11 cellular contexts compared by ENCODE assay signal in the genomic region with DNA sequence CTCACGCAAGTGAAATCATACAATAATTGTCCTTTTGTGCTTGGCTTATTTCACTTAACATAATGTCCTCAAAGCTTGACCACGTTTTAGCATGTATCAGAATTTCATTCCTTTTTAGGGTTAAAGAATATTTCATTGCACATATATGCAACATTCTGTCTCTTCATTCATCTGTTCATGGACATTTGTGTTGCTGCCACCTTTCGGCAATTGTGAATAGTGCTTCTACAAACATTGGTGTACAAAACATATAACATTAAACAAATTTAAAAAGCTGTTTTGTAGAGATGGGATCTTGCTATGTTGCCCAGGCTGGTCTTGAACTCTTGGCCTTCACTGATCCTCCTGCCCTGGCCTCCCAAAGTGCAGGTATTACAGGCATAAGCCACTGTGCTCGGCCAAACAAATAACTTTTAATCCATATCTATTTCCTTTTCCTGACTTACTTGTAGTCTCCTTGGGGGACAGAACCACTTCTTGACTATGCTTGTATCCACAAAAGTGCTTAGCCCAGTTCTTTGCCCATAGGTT.
DNase-seq lines count a peak whose midpoint lies in the region; ATAC-seq and TF ChIP-seq lines count a peak whose summit lies in the region.
"Had no signal": no experiment of that assay in that cellular context is flagged by ENCODE, and none has a peak within 500 bp of the region (broad histone marks: within the 10 kb centered on the region; RNA-seq: fewer than 3 reads in every experiment).

No MANE protein-coding gene starts in this region.

- POLR2A ChIA-PET in T-cell (lab: Charles Lee), result no interaction called here

- H3K4me1 ChIP-seq in ascending aorta (no peaks in the 10 kb centered on the region), psoas muscle (no peaks in the 10 kb centered on the region), thyroid gland (no peaks in the 10 kb centered on the region)

- DNase-seq in NCI-H526 (lab: John Stamatoyannopoulos, UW) (peak; percentile 8 to 68), NCI-H526 treated with DMSO at 0.1 percent for 48 hours (lab: John Stamatoyannopoulos, UW) (no peak), HT1080 (ENCODE audit: low read depth) (peak; percentile 33), ascending aorta (ENCODE audit: low spot score in 2 of 2) (no peak), psoas muscle (no peak), T-cell (no peak), thyroid gland (no peak)
- no peak for DNase-seq in central memory CD4-positive, alpha-beta T cell
- DNase-seq: activated CD4-positive, alpha-beta memory T cell treated with anti-CD3 and anti-CD28 coated beads for 36 hours; CD8-positive, alpha-beta T cell; mesendoderm had no signal

- no peak overlapping the region for H3K4me3 Mint-ChIP-seq in T-cell
- H3K4me3 Mint-ChIP-seq: activated CD4-positive, alpha-beta memory T cell treated with anti-CD3 and anti-CD28 coated beads for 36 hours; CD8-positive, alpha-beta T cell had no signal

- TF ChIP-seq POLR2A in thyroid gland (IDR thresholded peaks at IDR 0.05), result no peak

- H3K27me3 ChIP-seq in ascending aorta, result no peaks in the 10 kb centered on the region
- H3K27me3 ChIP-seq in psoas muscle (ENCODE audit: insufficient read depth in 3 of 3, low read length in 2 of 3), result no peaks in the 10 kb centered on the region
- H3K27me3 ChIP-seq in thyroid gland, result no peaks in the 10 kb centered on the region

- H3K36me3 ChIP-seq in ascending aorta, result no peaks in the 10 kb centered on the region
- no peaks in the 10 kb centered on the region for H3K36me3 ChIP-seq in psoas muscle (ENCODE audit: insufficient read depth in 1 of 2, low read depth in 1 of 2)
- H3K36me3 ChIP-seq in thyroid gland, result no peaks in the 10 kb centered on the region

- H3K4me3 ChIP-seq in ascending aorta, result no peak overlapping the region
- H3K4me3 ChIP-seq in psoas muscle, result no peak overlapping the region
- no peak overlapping the region for H3K4me3 ChIP-seq in thyroid gland (replicated peaks in 1 of 3)

- no peaks in the 10 kb centered on the region for H3K36me3 Mint-ChIP-seq in T-cell
- H3K36me3 Mint-ChIP-seq: activated CD4-positive, alpha-beta memory T cell treated with anti-CD3 and anti-CD28 coated beads for 36 hours; CD8-positive, alpha-beta T cell had no signal

- no peaks in the 10 kb centered on the region for H3K9me3 ChIP-seq in ascending aorta
- H3K9me3 ChIP-seq in psoas muscle, result no peaks in the 10 kb centered on the region
- no peaks in the 10 kb centered on the region for H3K9me3 ChIP-seq in thyroid gland

- H3K9me3 Mint-ChIP-seq in T-cell, result no peaks in the 10 kb centered on the region
- H3K9me3 Mint-ChIP-seq: activated CD4-positive, alpha-beta memory T cell treated with anti-CD3 and anti-CD28 coated beads for 36 hours; CD8-positive, alpha-beta T cell had no signal

- WGBS in psoas muscle, 3 donors, result 71 to 78% (median 75%) methylated on average over 4 of the region's 4 CpGs
- 78 to 81% methylated on average over 4 of the region's 4 CpGs for WGBS in thyroid gland, 2 donors

- TF ChIP-seq CTCF in ascending aorta (IDR thresholded peaks at IDR 0.05), result peak in 2 of 3 experiments; percentile 11 to 33
- peak; percentile 35 for TF ChIP-seq CTCF in psoas muscle (IDR thresholded peaks at IDR 0.05)
- peak in 1 of 6 experiments; percentile 24 for TF ChIP-seq CTCF in thyroid gland (IDR thresholded peaks at IDR 0.05)

- H3K27me3 Mint-ChIP-seq in T-cell, result peaks cover 2 to 10% of the 10 kb centered on the region in 2 donors
- H3K27me3 Mint-ChIP-seq: activated CD4-positive, alpha-beta memory T cell treated with anti-CD3 and anti-CD28 coated beads for 36 hours had no signal

- no peak overlapping the region for H3K27ac Mint-ChIP-seq in T-cell
- H3K27ac Mint-ChIP-seq: activated CD4-positive, alpha-beta memory T cell treated with anti-CD3 and anti-CD28 coated beads for 36 hours; CD8-positive, alpha-beta T cell had no signal

- CTCF ChIA-PET in T-cell (lab: Charles Lee), result no interaction called here

- no peak overlapping the region for H3K27ac ChIP-seq in ascending aorta
- no peak overlapping the region for H3K27ac ChIP-seq in psoas muscle
- H3K27ac ChIP-seq in thyroid gland, result no peak overlapping the region

- ATAC-seq in psoas muscle (no peak), T-cell (replicated peaks in 1 of 4) (no peak)
- ATAC-seq: CD8-positive, alpha-beta T cell had no signal

- H3K4me1 Mint-ChIP-seq in T-cell, result no peaks in the 10 kb centered on the region

- intact Hi-C loops in ascending aorta (cut with DNase I), result no loop called here
- intact Hi-C loops in psoas muscle (cut with DNase I), result loop anchor here in 1 of 2 donors (10.0 kb wide), 1 partner anchor 92 kb away; no protein-coding TSS in a partner anchor
- intact Hi-C loops in thyroid gland (cut with DNase I), result no loop called here

Comparison
In these comparisons a context has a peak if more than half of its experiments do, and no peak if none do; other contexts are left out.
1. DNase-seq: peak in NCI-H526 (2 of 2) and HT1080 (single experiment); none in NCI-H526 treated with DMSO at 0.1 percent for 48 hours (single experiment), ascending aorta (0 of 2), psoas muscle (0 of 2), central memory CD4-positive, alpha-beta T cell (single experiment), T-cell (0 of 34) and thyroid gland (0 of 2).